In the genomic region with DNA sequence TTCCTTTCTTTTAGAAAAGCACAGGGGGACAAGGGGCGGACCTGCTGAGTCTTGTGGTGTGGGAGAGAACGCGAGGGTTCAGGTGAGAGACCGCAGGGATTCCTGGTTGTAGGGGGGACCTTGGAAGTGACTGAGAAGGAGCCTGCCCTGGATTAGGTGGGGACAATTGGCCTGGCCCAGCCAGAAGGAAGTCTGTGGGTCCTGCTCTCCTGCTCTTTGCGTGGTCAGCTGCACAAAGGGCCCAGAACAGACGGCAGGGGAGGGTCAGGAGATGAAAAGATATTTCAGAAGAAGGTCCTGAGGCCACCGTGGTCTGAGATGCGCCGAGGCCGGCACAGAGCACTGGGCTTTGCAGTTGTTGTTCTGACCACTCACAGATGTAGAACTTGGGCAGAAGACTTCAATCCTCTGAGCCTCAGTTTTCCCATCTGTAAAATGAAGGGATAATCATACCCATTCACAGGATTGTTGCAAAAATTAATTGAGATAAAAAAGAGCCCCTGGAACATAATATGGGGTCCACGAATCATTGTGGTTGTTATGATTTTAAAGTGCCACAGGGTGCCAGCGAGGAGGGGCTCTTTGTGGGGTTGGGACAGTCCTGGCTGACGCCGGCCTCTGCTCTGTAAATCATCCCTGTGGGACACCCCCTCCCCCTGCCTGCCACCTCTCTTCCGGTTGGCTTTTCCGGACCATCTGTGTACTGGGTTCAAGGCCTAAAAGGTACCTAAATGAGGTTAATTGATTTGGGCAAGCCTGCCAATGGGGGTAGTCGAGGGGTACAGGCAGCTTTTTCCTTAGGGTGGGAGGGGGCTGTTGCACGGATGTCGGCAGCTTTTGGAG, we compare ENCODE assay signal across 9 cellular contexts. TPM values are rescaled to one million over a fixed set of nuclear protein-coding genes. Genes with fewer than 3 reads are reported as not detected.
DNase-seq lines count a peak whose midpoint lies in the region; ATAC-seq and TF ChIP-seq lines count a peak whose summit lies in the region.
"Had no signal": no experiment of that assay in that cellular context is flagged by ENCODE, and none has a peak within 500 bp of the region (broad histone marks: within the 10 kb centered on the region; RNA-seq: fewer than 3 reads in every experiment).

No MANE protein-coding gene starts in this region.

- peaks cover 80% of the 10 kb centered on the region for H3K4me1 Mint-ChIP-seq in activated naive CD4-positive, alpha-beta T cell treated with anti-CD3 and anti-CD28 coated beads for 36 hours (ENCODE audit: low read depth)
- peaks cover 72% of the 10 kb centered on the region for H3K4me1 Mint-ChIP-seq in activated naive CD8-positive, alpha-beta T cell treated with anti-CD3 and anti-CD28 coated beads for 36 hours

- peak overlapping the region; percentile 87 to 98 (median 93) for H3K4me3 ChIP-seq in right lobe of liver
- H3K4me3 ChIP-seq in tibial nerve, result peak overlapping the region; percentile 66 to 95 (median 84)
- H3K4me3 ChIP-seq in left lung, result peak overlapping the region in 1 of 2 donors; percentile 88

- no peaks in the 10 kb centered on the region for H3K9me3 ChIP-seq in right lobe of liver
- no peaks in the 10 kb centered on the region for H3K9me3 ChIP-seq in tibial nerve
- no peaks in the 10 kb centered on the region for H3K9me3 ChIP-seq in left lung
- H3K9me3 ChIP-seq: neutrophil had no signal

- intact Hi-C loops in activated naive CD4-positive, alpha-beta T cell treated with anti-CD3 and anti-CD28 coated beads for 36 hours (cut with micrococcal nuclease), result loop anchor here (5.0 kb wide), 4 partner anchors 281 to 1626 kb away; a partner anchor contains a TSS
- intact Hi-C loops in right lobe of liver (cut with DNase I), result no loop called here
- intact Hi-C loops in left lung (cut with DNase I), result no loop called here

- H3K36me3 ChIP-seq in right lobe of liver (no peaks in the 10 kb centered on the region), tibial nerve (no peaks in the 10 kb centered on the region), left lung (no peaks in the 10 kb centered on the region)
- H3K36me3 ChIP-seq: neutrophil had no signal

- H3K4me3 Mint-ChIP-seq in activated naive CD4-positive, alpha-beta T cell treated with anti-CD3 and anti-CD28 coated beads for 36 hours, result peak overlapping the region; percentile 90
- H3K4me3 Mint-ChIP-seq in activated naive CD8-positive, alpha-beta T cell treated with anti-CD3 and anti-CD28 coated beads for 36 hours, result peak overlapping the region; percentile 93

- TF ChIP-seq POLR2A in right lobe of liver (IDR thresholded peaks at IDR 0.05), result no peak
- no peak for TF ChIP-seq POLR2A in tibial nerve (IDR thresholded peaks at IDR 0.05)

- TF ChIP-seq EP300 in tibial nerve (IDR thresholded peaks at IDR 0.05), result no peak

- peak overlapping the region in 2 of 3 donors; percentile 11 to 83 for H3K27ac ChIP-seq in right lobe of liver
- H3K27ac ChIP-seq in tibial nerve, result peak overlapping the region; percentile 80 to 97 (median 93)
- H3K27ac ChIP-seq in left lung, result no peak overlapping the region
- H3K27ac ChIP-seq: neutrophil had no signal

- no peaks in the 10 kb centered on the region for H3K9me3 Mint-ChIP-seq in activated naive CD4-positive, alpha-beta T cell treated with anti-CD3 and anti-CD28 coated beads for 36 hours
- no peaks in the 10 kb centered on the region for H3K9me3 Mint-ChIP-seq in activated naive CD8-positive, alpha-beta T cell treated with anti-CD3 and anti-CD28 coated beads for 36 hours

- peaks cover 0 to 41% (median 17%) of the 10 kb centered on the region in 4 donors for H3K4me1 ChIP-seq in right lobe of liver
- H3K4me1 ChIP-seq in tibial nerve, result peaks cover 0 to 87% (median 54%) of the 10 kb centered on the region in 4 donors
- peaks cover 25 to 87% of the 10 kb centered on the region in 2 donors for H3K4me1 ChIP-seq in left lung

- 29% methylated on average over 13 of the region's 19 CpGs for WGBS in right lobe of liver (ENCODE audit: insufficient coverage, low coverage, low lambda C conversion rate, missing lambda C conversion rate)
- 61 to 63% methylated on average over 19 of the region's 19 CpGs for WGBS in tibial nerve, 2 donors

- CTCF ChIA-PET in activated naive CD4-positive, alpha-beta T cell treated with anti-CD3 and anti-CD28 coated beads for 36 hours (lab: Charles Lee), result interaction anchor here (1.2 to 12.2 kb wide), 5 partner anchors 9 to 60 kb away, joined by 3 to 169 read pairs (median 5); no protein-coding TSS in a partner anchor

- peak; percentile 77 for DNase-seq in activated naive CD4-positive, alpha-beta T cell treated with anti-CD3 and anti-CD28 coated beads for 36 hours
- DNase-seq in activated naive CD4-positive, alpha-beta T cell (lab: John Stamatoyannopoulos, UW), result no peak
- no peak for DNase-seq in activated naive CD8-positive, alpha-beta T cell treated with anti-CD3 and anti-CD28 coated beads for 36 hours
- DNase-seq in right lobe of liver (no peak), tibial nerve (ENCODE audit: low spot score in 2 of 2) (no peak), left lung (no peak), mucosa of gallbladder (ENCODE audit: low spot score) (no peak)

- ATAC-seq in right lobe of liver, result no peak
- no peak for ATAC-seq in GM19395 (IDR thresholded peaks at IDR 0.05; ENCODE audit: unreplicated experiment)
- ATAC-seq in left lung, result no peak

- H3K36me3 Mint-ChIP-seq in activated naive CD4-positive, alpha-beta T cell treated with anti-CD3 and anti-CD28 coated beads for 36 hours (ENCODE audit: low read depth), result peaks cover 21% of the 10 kb centered on the region
- H3K36me3 Mint-ChIP-seq in activated naive CD8-positive, alpha-beta T cell treated with anti-CD3 and anti-CD28 coated beads for 36 hours, result no peaks in the 10 kb centered on the region

- H3K27me3 ChIP-seq in right lobe of liver, result no peaks in the 10 kb centered on the region
- no peaks in the 10 kb centered on the region for H3K27me3 ChIP-seq in tibial nerve
- peaks cover 0 to 4% of the 10 kb centered on the region in 2 donors for H3K27me3 ChIP-seq in left lung

- peak overlapping the region; percentile 84 for H3K27ac Mint-ChIP-seq in activated naive CD4-positive, alpha-beta T cell treated with anti-CD3 and anti-CD28 coated beads for 36 hours
- peak overlapping the region; percentile 82 for H3K27ac Mint-ChIP-seq in activated naive CD8-positive, alpha-beta T cell treated with anti-CD3 and anti-CD28 coated beads for 36 hours

- no peaks in the 10 kb centered on the region for H3K27me3 Mint-ChIP-seq in activated naive CD4-positive, alpha-beta T cell treated with anti-CD3 and anti-CD28 coated beads for 36 hours (ENCODE audit: low read depth)
- H3K27me3 Mint-ChIP-seq in activated naive CD8-positive, alpha-beta T cell treated with anti-CD3 and anti-CD28 coated beads for 36 hours, result no peaks in the 10 kb centered on the region

- TF ChIP-seq CTCF in right lobe of liver (IDR thresholded peaks at IDR 0.05) (no peak), tibial nerve (IDR thresholded peaks at IDR 0.05) (no peak), left lung (IDR thresholded peaks at IDR 0.05) (no peak)

RNA-seq across cellular contexts. Expression of a gene that starts 1.8 kb away (rescaled TPM):
- 100 to 1,000 TPM in 1 of 2 experiments, 10 to 100 TPM in 1; 96.4 to 102 TPM for total RNA-seq in activated naive CD4-positive, alpha-beta T cell treated with anti-CD3 and anti-CD28 coated beads for 36 hours
- 10 to 100 TPM; 24.1 to 25.2 TPM for total RNA-seq in activated naive CD8-positive, alpha-beta T cell treated with anti-CD3 and anti-CD28 coated beads for 36 hours
- total RNA-seq in right lobe of liver (10 to 100 TPM; 17.3 to 58.7 (median 29.1) TPM), tibial nerve (100 to 1,000 TPM; 170 to 202 (median 172) TPM), left lung (10 to 100 TPM; 33.1 to 47.2 TPM), mucosa of gallbladder (51.1 TPM)

Comparison
In these comparisons a context has a peak if more than half of its experiments do, and no peak if none do; other contexts are left out.
1. H3K27ac ChIP-seq: peak in right lobe of liver (2 of 3) and tibial nerve (4 of 4); none in left lung (0 of 2).